Comparison of ENCODE assay signal across 1 cellular context in the genomic region with DNA sequence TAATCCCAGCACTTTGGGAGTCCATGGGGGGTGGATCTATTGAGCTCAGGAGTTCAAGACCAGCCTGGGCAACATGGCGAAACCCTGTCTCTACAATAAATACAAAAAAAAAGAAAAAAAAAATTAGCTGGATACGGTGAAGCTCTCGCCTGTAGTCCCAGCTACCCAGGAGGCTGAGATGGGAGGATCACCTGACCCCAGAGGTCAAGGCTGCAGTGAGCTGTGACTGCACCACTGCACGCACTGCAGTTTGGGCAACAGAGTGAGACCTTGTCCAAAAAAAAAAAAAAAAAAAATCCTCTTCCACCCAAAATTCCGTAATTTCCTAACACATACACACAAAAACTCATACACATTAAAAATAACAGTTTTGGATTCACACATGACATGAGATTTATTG.
TF ChIP-seq lines count a peak whose summit lies in the region.

No MANE protein-coding gene starts in this region.

TF ChIP-seq in GM23338, 12 proteins besides CTCF, POLR2A, EP300 and RAD21 (continued from another document):
- TF ChIP-seq, protein P1, sequence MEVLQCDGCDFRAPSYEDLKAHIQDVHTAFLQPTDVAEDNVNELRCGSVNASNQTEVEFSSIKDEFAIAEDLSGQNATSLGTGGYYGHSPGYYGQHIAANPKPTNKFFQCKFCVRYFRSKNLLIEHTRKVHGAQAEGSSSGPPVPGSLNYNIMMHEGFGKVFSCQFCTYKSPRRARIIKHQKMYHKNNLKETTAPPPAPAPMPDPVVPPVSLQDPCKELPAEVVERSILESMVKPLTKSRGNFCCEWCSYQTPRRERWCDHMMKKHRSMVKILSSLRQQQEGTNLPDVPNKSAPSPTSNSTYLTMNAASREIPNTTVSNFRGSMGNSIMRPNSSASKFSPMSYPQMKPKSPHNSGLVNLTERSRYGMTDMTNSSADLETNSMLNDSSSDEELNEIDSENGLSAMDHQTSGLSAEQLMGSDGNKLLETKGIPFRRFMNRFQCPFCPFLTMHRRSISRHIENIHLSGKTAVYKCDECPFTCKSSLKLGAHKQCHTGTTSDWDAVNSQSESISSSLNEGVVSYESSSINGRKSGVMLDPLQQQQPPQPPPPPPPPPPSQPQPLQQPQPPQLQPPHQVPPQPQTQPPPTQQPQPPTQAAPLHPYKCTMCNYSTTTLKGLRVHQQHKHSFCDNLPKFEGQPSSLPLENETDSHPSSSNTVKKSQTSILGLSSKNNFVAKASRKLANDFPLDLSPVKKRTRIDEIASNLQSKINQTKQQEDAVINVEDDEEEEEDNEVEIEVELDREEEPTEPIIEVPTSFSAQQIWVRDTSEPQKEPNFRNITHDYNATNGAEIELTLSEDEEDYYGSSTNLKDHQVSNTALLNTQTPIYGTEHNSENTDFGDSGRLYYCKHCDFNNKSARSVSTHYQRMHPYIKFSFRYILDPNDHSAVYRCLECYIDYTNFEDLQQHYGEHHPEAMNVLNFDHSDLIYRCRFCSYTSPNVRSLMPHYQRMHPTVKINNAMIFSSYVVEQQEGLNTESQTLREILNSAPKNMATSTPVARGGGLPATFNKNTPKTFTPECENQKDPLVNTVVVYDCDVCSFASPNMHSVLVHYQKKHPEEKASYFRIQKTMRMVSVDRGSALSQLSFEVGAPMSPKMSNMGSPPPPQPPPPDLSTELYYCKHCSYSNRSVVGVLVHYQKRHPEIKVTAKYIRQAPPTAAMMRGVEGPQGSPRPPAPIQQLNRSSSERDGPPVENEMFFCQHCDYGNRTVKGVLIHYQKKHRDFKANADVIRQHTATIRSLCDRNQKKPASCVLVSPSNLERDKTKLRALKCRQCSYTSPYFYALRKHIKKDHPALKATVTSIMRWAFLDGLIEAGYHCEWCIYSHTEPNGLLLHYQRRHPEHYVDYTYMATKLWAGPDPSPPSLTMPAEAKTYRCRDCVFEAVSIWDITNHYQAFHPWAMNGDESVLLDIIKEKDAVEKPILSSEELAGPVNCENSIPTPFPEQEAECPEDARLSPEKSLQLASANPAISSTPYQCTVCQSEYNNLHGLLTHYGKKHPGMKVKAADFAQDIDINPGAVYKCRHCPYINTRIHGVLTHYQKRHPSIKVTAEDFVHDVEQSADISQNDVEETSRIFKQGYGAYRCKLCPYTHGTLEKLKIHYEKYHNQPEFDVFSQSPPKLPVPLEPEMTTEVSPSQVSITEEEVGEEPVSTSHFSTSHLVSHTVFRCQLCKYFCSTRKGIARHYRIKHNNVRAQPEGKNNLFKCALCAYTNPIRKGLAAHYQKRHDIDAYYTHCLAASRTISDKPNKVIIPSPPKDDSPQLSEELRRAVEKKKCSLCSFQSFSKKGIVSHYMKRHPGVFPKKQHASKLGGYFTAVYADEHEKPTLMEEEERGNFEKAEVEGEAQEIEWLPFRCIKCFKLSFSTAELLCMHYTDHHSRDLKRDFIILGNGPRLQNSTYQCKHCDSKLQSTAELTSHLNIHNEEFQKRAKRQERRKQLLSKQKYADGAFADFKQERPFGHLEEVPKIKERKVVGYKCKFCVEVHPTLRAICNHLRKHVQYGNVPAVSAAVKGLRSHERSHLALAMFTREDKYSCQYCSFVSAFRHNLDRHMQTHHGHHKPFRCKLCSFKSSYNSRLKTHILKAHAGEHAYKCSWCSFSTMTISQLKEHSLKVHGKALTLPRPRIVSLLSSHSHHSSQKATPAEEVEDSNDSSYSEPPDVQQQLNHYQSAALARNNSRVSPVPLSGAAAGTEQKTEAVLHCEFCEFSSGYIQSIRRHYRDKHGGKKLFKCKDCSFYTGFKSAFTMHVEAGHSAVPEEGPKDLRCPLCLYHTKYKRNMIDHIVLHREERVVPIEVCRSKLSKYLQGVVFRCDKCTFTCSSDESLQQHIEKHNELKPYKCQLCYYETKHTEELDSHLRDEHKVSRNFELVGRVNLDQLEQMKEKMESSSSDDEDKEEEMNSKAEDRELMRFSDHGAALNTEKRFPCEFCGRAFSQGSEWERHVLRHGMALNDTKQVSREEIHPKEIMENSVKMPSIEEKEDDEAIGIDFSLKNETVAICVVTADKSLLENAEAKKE (CRISPR knock-in tag; IDR thresholded peaks at IDR 0.05) = no peak
- TF ChIP-seq ZNF331 (CRISPR knock-in tag; IDR thresholded peaks at IDR 0.05; ENCODE audit: low read depth) (no peak), ZNF114 (CRISPR knock-in tag; IDR thresholded peaks at IDR 0.05) (no peak), JUNB (IDR thresholded peaks at IDR 0.05; ENCODE audit: unreplicated experiment) (no peak), POLR2AphosphoS5 (IDR thresholded peaks at IDR 0.05; ENCODE audit: low read depth) (no peak), NANOG (IDR thresholded peaks at IDR 0.05; ENCODE audit: borderline replicate concordance) (no peak)
- TF ChIP-seq, protein P2, sequence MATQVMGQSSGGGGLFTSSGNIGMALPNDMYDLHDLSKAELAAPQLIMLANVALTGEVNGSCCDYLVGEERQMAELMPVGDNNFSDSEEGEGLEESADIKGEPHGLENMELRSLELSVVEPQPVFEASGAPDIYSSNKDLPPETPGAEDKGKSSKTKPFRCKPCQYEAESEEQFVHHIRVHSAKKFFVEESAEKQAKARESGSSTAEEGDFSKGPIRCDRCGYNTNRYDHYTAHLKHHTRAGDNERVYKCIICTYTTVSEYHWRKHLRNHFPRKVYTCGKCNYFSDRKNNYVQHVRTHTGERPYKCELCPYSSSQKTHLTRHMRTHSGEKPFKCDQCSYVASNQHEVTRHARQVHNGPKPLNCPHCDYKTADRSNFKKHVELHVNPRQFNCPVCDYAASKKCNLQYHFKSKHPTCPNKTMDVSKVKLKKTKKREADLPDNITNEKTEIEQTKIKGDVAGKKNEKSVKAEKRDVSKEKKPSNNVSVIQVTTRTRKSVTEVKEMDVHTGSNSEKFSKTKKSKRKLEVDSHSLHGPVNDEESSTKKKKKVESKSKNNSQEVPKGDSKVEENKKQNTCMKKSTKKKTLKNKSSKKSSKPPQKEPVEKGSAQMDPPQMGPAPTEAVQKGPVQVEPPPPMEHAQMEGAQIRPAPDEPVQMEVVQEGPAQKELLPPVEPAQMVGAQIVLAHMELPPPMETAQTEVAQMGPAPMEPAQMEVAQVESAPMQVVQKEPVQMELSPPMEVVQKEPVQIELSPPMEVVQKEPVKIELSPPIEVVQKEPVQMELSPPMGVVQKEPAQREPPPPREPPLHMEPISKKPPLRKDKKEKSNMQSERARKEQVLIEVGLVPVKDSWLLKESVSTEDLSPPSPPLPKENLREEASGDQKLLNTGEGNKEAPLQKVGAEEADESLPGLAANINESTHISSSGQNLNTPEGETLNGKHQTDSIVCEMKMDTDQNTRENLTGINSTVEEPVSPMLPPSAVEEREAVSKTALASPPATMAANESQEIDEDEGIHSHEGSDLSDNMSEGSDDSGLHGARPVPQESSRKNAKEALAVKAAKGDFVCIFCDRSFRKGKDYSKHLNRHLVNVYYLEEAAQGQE (IDR thresholded peaks at IDR 0.05; ENCODE audit: unreplicated experiment) = no peak
- TF ChIP-seq, protein P3, sequence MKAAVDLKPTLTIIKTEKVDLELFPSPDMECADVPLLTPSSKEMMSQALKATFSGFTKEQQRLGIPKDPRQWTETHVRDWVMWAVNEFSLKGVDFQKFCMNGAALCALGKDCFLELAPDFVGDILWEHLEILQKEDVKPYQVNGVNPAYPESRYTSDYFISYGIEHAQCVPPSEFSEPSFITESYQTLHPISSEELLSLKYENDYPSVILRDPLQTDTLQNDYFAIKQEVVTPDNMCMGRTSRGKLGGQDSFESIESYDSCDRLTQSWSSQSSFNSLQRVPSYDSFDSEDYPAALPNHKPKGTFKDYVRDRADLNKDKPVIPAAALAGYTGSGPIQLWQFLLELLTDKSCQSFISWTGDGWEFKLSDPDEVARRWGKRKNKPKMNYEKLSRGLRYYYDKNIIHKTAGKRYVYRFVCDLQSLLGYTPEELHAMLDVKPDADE (IDR thresholded peaks at IDR 0.05) = no peak
